Comparison of ENCODE assay signal across 18 cellular contexts in genomic region chrX:129877401-129877800, GRCh38. TPM values are rescaled to one million over a fixed set of nuclear protein-coding genes. Genes with fewer than 3 reads are reported as not detected.
DNase-seq lines count a peak whose midpoint lies in the region; ATAC-seq and TF ChIP-seq lines count a peak whose summit lies in the region.
"Had no signal": no experiment of that assay in that cellular context is flagged by ENCODE, and none has a peak within 500 bp of the region (broad histone marks: within the 10 kb centered on the region; RNA-seq: fewer than 3 reads in every experiment).

No MANE protein-coding gene starts in this region.

- ATAC-seq in stimulated activated naive CD8-positive, alpha-beta T cell treated with anti-CD3 and anti-CD28 coated beads, Interleukin-15, Interleukin-2, amounts not matched to agents 100 U/mL and 50 U/mL, for 24 hours: no peak
- ATAC-seq: left ventricle myocardium superior; stimulated activated naive B cell treated with anti-CD40 and anti-IgM and Interleukin-4, amounts not matched to agents 10 μg/mL and 1 μg/mL and 100 μg/mL, for 72 hours had no signal

- peak overlapping the region; percentile 57 for H3K27ac ChIP-seq in mesodermal cell (ENCODE audit: low read depth, low read length, severe bottlenecking)
- H3K27ac ChIP-seq: C4-2B, right atrium auricular region, tibial nerve had no signal

- H3K4me1 ChIP-seq in mesodermal cell (ENCODE audit: control insufficient read depth, insufficient read depth, low read length, poor library complexity, severe bottlenecking): peaks cover 5% of the 10 kb centered on the region
- H3K4me1 ChIP-seq: right atrium auricular region, tibial nerve had no signal

- WGBS in mesodermal cell (ENCODE audit: insufficient coverage in 2 of 2), 2 experiments: 100% methylated on average over 1 of the region's 5 CpGs; no CpG with 5 or more reads in 1 of the 2 experiments

- H3K4me3 ChIP-seq in mesodermal cell (ENCODE audit: extremely low read depth, insufficient read depth, low read length, poor library complexity, severe bottlenecking): no peak overlapping the region
- H3K4me3 ChIP-seq: right atrium auricular region, tibial nerve had no signal

- H3K9me3 ChIP-seq in mesodermal cell (ENCODE audit: control insufficient read depth, low read length): no peaks in the 10 kb centered on the region
- H3K9me3 ChIP-seq: right atrium auricular region, tibial nerve had no signal

- TF ChIP-seq RAD21 in Ishikawa (IDR thresholded peaks at IDR 0.05; ENCODE audit: low read depth): no peak

- TF ChIP-seq EP300 in Ishikawa (IDR thresholded peaks at IDR 0.05; ENCODE audit: borderline replicate concordance): no peak

- DNase-seq in NCI-H2029 (lab: John Stamatoyannopoulos, UW) (peak; percentile 60), NCI-H2029 treated with DMSO at 0.1 percent for 48 hours (lab: John Stamatoyannopoulos, UW) (no peak), SKM-1 treated with dmso at 0.1 percent for 144 hours (lab: John Stamatoyannopoulos, UW; ENCODE audit: unreplicated experiment) (peak; percentile 16), kidney glomerular epithelial cell (lab: John Stamatoyannopoulos, UW) (no peak)
- DNase-seq in activated CD8-positive, alpha-beta memory T cell treated with anti-CD3 and anti-CD28 coated beads, Interleukin-2, amount 50 U/mL, for 48 hours: no peak
- DNase-seq in stimulated activated naive CD8-positive, alpha-beta T cell treated with anti-CD3 and anti-CD28 coated beads, Interleukin-15, Interleukin-2, amounts not matched to agents 100 U/mL and 50 U/mL, for 24 hours: no peak
- DNase-seq: 8988T; activated T-cell treated with anti-CD3 and anti-CD28 coated beads for 4 hours; amniotic stem cell; central memory CD4-positive, alpha-beta T cell; effector CD8-positive, alpha-beta T cell; left ventricle myocardium superior; stimulated activated naive B cell treated with anti-CD40 and anti-IgM and Interleukin-4, amounts not matched to agents 10 μg/mL and 1 μg/mL and 100 μg/mL, for 72 hours had no signal

- H3K36me3 ChIP-seq in mesodermal cell (ENCODE audit: control insufficient read depth, insufficient read depth, low read length): no peaks in the 10 kb centered on the region
- H3K36me3 ChIP-seq: right atrium auricular region, tibial nerve had no signal

TF ChIP-seq in Ishikawa, 13 proteins besides CTCF, POLR2A, EP300 and RAD21:
- TF ChIP-seq, protein P1, sequence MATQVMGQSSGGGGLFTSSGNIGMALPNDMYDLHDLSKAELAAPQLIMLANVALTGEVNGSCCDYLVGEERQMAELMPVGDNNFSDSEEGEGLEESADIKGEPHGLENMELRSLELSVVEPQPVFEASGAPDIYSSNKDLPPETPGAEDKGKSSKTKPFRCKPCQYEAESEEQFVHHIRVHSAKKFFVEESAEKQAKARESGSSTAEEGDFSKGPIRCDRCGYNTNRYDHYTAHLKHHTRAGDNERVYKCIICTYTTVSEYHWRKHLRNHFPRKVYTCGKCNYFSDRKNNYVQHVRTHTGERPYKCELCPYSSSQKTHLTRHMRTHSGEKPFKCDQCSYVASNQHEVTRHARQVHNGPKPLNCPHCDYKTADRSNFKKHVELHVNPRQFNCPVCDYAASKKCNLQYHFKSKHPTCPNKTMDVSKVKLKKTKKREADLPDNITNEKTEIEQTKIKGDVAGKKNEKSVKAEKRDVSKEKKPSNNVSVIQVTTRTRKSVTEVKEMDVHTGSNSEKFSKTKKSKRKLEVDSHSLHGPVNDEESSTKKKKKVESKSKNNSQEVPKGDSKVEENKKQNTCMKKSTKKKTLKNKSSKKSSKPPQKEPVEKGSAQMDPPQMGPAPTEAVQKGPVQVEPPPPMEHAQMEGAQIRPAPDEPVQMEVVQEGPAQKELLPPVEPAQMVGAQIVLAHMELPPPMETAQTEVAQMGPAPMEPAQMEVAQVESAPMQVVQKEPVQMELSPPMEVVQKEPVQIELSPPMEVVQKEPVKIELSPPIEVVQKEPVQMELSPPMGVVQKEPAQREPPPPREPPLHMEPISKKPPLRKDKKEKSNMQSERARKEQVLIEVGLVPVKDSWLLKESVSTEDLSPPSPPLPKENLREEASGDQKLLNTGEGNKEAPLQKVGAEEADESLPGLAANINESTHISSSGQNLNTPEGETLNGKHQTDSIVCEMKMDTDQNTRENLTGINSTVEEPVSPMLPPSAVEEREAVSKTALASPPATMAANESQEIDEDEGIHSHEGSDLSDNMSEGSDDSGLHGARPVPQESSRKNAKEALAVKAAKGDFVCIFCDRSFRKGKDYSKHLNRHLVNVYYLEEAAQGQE (IDR thresholded peaks at IDR 0.05; ENCODE audit: low read depth): no peak
- TF ChIP-seq EGR1 (IDR thresholded peaks at IDR 0.05) (no peak), ZBTB7A (IDR thresholded peaks at IDR 0.05; ENCODE audit: low read depth) (no peak), TAF1 (IDR thresholded peaks at IDR 0.05; ENCODE audit: low read depth) (no peak), CREB1 (IDR thresholded peaks at IDR 0.05; ENCODE audit: low read depth) (no peak), FOXM1 (IDR thresholded peaks at IDR 0.05; ENCODE audit: borderline replicate concordance, low read depth) (no peak), YY1 (IDR thresholded peaks at IDR 0.05; ENCODE audit: low read depth) (0 out of 2 replicates have a peak, but pooled peaks have one; percentile 22), NFIC (IDR thresholded peaks at IDR 0.05) (no peak), TCF12 (IDR thresholded peaks at IDR 0.05; ENCODE audit: low read depth) (no peak; the same call in 1 of the 2 replicates), CEBPB (IDR thresholded peaks at IDR 0.05) (no peak), TEAD4 (IDR thresholded peaks at IDR 0.05) (no peak)
- TF ChIP-seq, protein P2, sequence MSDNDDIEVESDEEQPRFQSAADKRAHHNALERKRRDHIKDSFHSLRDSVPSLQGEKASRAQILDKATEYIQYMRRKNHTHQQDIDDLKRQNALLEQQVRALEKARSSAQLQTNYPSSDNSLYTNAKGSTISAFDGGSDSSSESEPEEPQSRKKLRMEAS (IDR thresholded peaks at IDR 0.05): 0 out of 2 replicates have a peak, but pooled peaks have one; percentile 4
- TF ChIP-seq, protein P3, sequence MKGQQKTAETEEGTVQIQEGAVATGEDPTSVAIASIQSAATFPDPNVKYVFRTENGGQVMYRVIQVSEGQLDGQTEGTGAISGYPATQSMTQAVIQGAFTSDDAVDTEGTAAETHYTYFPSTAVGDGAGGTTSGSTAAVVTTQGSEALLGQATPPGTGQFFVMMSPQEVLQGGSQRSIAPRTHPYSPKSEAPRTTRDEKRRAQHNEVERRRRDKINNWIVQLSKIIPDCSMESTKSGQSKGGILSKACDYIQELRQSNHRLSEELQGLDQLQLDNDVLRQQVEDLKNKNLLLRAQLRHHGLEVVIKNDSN (IDR thresholded peaks at IDR 0.05): no peak
TF ChIP-seq in Ishikawa: peak in this region for 2.

RNA-seq across cellular contexts. Expression of gene UTP14A, which starts 28.6 kb away (rescaled TPM):
- polyA plus RNA-seq in mesodermal cell (2013, experiment 1 of 2): 7.3 TPM
- polyA plus RNA-seq in mesodermal cell (2013, experiment 2 of 2): 8.9 TPM

RNA-seq across cellular contexts. Expression of gene ZDHHC9, which starts 33.7 kb away (rescaled TPM):
- polyA plus RNA-seq in mesodermal cell (2013, experiment 1 of 2): 31.3 TPM
- 28.3 TPM for polyA plus RNA-seq in mesodermal cell (2013, experiment 2 of 2)

Comparison
In these comparisons a context has a peak if more than half of its experiments do, and no peak if none do; other contexts are left out.
1. DNase-seq: peak in NCI-H2029 (single experiment) and SKM-1 treated with dmso at 0.1 percent for 144 hours (single experiment); none in NCI-H2029 treated with DMSO at 0.1 percent for 48 hours (single experiment), activated CD8-positive, alpha-beta memory T cell treated with anti-CD3 and anti-CD28 coated beads, Interleukin-2, amount 50 U/mL, for 48 hours (single experiment), kidney glomerular epithelial cell (single experiment) and stimulated activated naive CD8-positive, alpha-beta T cell treated with anti-CD3 and anti-CD28 coated beads, Interleukin-15, Interleukin-2, amounts not matched to agents 100 U/mL and 50 U/mL, for 24 hours (single experiment).